ENCODE assay signal across 14 cellular contexts in the genomic region with DNA sequence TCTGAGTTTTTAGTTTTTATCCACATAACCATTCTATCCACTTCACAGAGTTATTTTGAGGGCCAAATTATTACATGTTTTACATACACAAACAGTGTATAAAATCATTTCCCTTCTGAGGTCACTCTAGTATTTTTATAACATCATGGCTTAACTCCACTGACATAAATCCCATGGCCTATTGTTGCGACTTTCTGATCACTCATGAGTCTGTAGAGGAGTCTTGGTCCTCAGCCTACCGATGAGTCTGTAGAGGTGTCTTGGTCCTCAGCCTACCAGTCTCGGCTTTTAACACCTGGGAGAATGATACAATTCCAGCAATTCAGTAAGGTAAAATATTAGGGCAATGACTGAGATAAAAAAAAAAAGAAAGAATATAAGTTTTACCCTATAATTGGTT.
DNase-seq lines count a peak whose midpoint lies in the region; ATAC-seq and TF ChIP-seq lines count a peak whose summit lies in the region.
"Had no signal": no experiment of that assay in that cellular context is flagged by ENCODE, and none has a peak within 500 bp of the region (broad histone marks: within the 10 kb centered on the region; RNA-seq: fewer than 3 reads in every experiment).

No MANE protein-coding gene starts in this region.

- H3K27me3 ChIP-seq in right cardiac atrium (ENCODE audit: control insufficient read depth, insufficient read depth) (no peaks in the 10 kb centered on the region), heart right ventricle (no peaks in the 10 kb centered on the region), uterus (no peaks in the 10 kb centered on the region), colonic mucosa (no peaks in the 10 kb centered on the region), lower lobe of right lung (ENCODE audit: low read depth) (no peaks in the 10 kb centered on the region)
- H3K27me3 ChIP-seq: BLaER1 treated with 17β-estradiol and CSF1 and Interleukin-3, amounts not matched to agents 10 nM and 100 nM had no signal

- TF ChIP-seq POLR2A in uterus (IDR thresholded peaks at IDR 0.05): no peak

- no peaks in the 10 kb centered on the region for H3K9me3 ChIP-seq in right cardiac atrium (ENCODE audit: control insufficient read depth, low read length)
- no peaks in the 10 kb centered on the region for H3K9me3 ChIP-seq in heart right ventricle
- no peaks in the 10 kb centered on the region for H3K9me3 ChIP-seq in uterus
- no peaks in the 10 kb centered on the region for H3K9me3 ChIP-seq in colonic mucosa
- H3K9me3 ChIP-seq in lower lobe of right lung: no peaks in the 10 kb centered on the region
- H3K9me3 ChIP-seq: BLaER1 treated with 17β-estradiol and CSF1 and Interleukin-3, amounts not matched to agents 10 nM and 100 nM had no signal

- H3K27me3 Mint-ChIP-seq in chondrocyte (ENCODE audit: low read depth) (no peaks in the 10 kb centered on the region), nephron (ENCODE audit: low read depth) (no peaks in the 10 kb centered on the region)
- H3K27me3 Mint-ChIP-seq: CD4-positive, CD25-positive, alpha-beta regulatory T cell had no signal

- intact Hi-C loops in right cardiac atrium (cut with DNase I): loop anchor here in 1 of 4 donors (10.0 kb wide), 1 partner anchor 129 kb away; no protein-coding TSS in a partner anchor
- intact Hi-C loops in heart right ventricle (cut with DNase I): loop anchor here in 1 of 10 donors (10.0 kb wide), 1 partner anchor 221 kb away; no protein-coding TSS in a partner anchor
- intact Hi-C loops in uterus (cut with DNase I; ENCODE audit: low total_unique reads): no loop called here
- intact Hi-C loops in colonic mucosa (cut with DNase I): no loop called here
- intact Hi-C loops in head of caudate nucleus (cut with DNase I): no loop called here
- intact Hi-C loops in lower lobe of right lung (cut with DNase I): no loop called here

- ATAC-seq in right cardiac atrium (no peak), heart right ventricle (no peak), lower lobe of right lung (no peak)
- ATAC-seq: HCT116 had no signal

- TF ChIP-seq CTCF in heart right ventricle (IDR thresholded peaks at IDR 0.05) (no peak), chondrocyte (IDR thresholded peaks at IDR 0.05) (no peak), nephron (IDR thresholded peaks at IDR 0.05; ENCODE audit: unreplicated experiment in 3 of 3) (no peak), uterus (IDR thresholded peaks at IDR 0.05) (no peak), colonic mucosa (IDR thresholded peaks at IDR 0.05) (no peak), lower lobe of right lung (IDR thresholded peaks at IDR 0.05) (no peak)

- H3K27ac ChIP-seq in right cardiac atrium (ENCODE audit: low read length) (peak overlapping the region; percentile 19), heart right ventricle (peak overlapping the region in 1 of 10 donors; percentile 60), uterus (peak overlapping the region; percentile 78 to 79), colonic mucosa (no peak overlapping the region), lower lobe of right lung (no peak overlapping the region)
- H3K27ac ChIP-seq: BLaER1 treated with 17β-estradiol and CSF1 and Interleukin-3, amounts not matched to agents 10 nM and 100 nM; GM23248 had no signal

- 95% methylated on average over 3 of the region's 3 CpGs for WGBS in right cardiac atrium
- WGBS in heart right ventricle, 2 donors: 90 to 91% methylated on average over 3 of the region's 3 CpGs

- no peaks in the 10 kb centered on the region for H3K36me3 ChIP-seq in heart right ventricle
- no peaks in the 10 kb centered on the region for H3K36me3 ChIP-seq in uterus
- H3K36me3 ChIP-seq in colonic mucosa: no peaks in the 10 kb centered on the region
- H3K36me3 ChIP-seq in lower lobe of right lung: no peaks in the 10 kb centered on the region
- H3K36me3 ChIP-seq: BLaER1 treated with 17β-estradiol and CSF1 and Interleukin-3, amounts not matched to agents 10 nM and 100 nM had no signal

- H3K4me3 ChIP-seq in right cardiac atrium (ENCODE audit: low read length) (no peak overlapping the region), heart right ventricle (no peak overlapping the region), uterus (no peak overlapping the region), colonic mucosa (no peak overlapping the region), lower lobe of right lung (no peak overlapping the region)
- H3K4me3 ChIP-seq: BLaER1 treated with 17β-estradiol and CSF1 and Interleukin-3, amounts not matched to agents 10 nM and 100 nM; GM23248 had no signal

- H3K4me1 ChIP-seq in right cardiac atrium (ENCODE audit: control insufficient read depth, insufficient read depth, low read length) (no peaks in the 10 kb centered on the region), heart right ventricle (peaks cover 0 to 55% (median 14%) of the 10 kb centered on the region in 9 donors), uterus (peaks cover 0 to 9% of the 10 kb centered on the region in 2 donors), colonic mucosa (no peaks in the 10 kb centered on the region), lower lobe of right lung (peaks cover 16% of the 10 kb centered on the region)
- H3K4me1 ChIP-seq: BLaER1 treated with 17β-estradiol and CSF1 and Interleukin-3, amounts not matched to agents 10 nM and 100 nM had no signal

- H3K36me3 Mint-ChIP-seq in chondrocyte (ENCODE audit: low read depth) (no peaks in the 10 kb centered on the region), nephron (ENCODE audit: low read depth) (peaks cover 28% of the 10 kb centered on the region)
- H3K36me3 Mint-ChIP-seq: CD4-positive, CD25-positive, alpha-beta regulatory T cell had no signal

- H3K4me1 Mint-ChIP-seq in chondrocyte (ENCODE audit: low read depth): peaks cover 57% of the 10 kb centered on the region
- peaks cover 73% of the 10 kb centered on the region for H3K4me1 Mint-ChIP-seq in nephron
- H3K4me1 Mint-ChIP-seq: CD4-positive, CD25-positive, alpha-beta regulatory T cell had no signal

- no peak overlapping the region for H3K4me3 Mint-ChIP-seq in chondrocyte (ENCODE audit: unreplicated experiment)
- H3K4me3 Mint-ChIP-seq in nephron: no peak overlapping the region
- H3K4me3 Mint-ChIP-seq: CD4-positive, CD25-positive, alpha-beta regulatory T cell had no signal

- H3K27ac Mint-ChIP-seq in chondrocyte (ENCODE audit: unreplicated experiment) (peak overlapping the region; percentile 60), nephron (peak overlapping the region; percentile 70 to 95 (median 76))
- H3K27ac Mint-ChIP-seq: CD4-positive, CD25-positive, alpha-beta regulatory T cell had no signal

- DNase-seq in right cardiac atrium: no peak
- no peak for DNase-seq in heart right ventricle
- DNase-seq in chondrocyte (ENCODE audit: low spot score): no peak
- no peak for DNase-seq in uterus
- DNase-seq in colonic mucosa: no peak
- DNase-seq in head of caudate nucleus: no peak
- no peak for DNase-seq in lower lobe of right lung
- DNase-seq: ACHN; CD4-positive, CD25-positive, alpha-beta regulatory T cell; DMS53; GM23248 had no signal

- no peak overlapping the region for H3K9ac ChIP-seq in colonic mucosa (ENCODE audit: low read depth in 2 of 2, low read length in 2 of 2)
- H3K9ac ChIP-seq: BLaER1 treated with 17β-estradiol and CSF1 and Interleukin-3, amounts not matched to agents 10 nM and 100 nM; GM23248 had no signal

- H3K9me3 Mint-ChIP-seq in chondrocyte (ENCODE audit: low read depth): no peaks in the 10 kb centered on the region
- H3K9me3 Mint-ChIP-seq in nephron: no peaks in the 10 kb centered on the region
- H3K9me3 Mint-ChIP-seq: CD4-positive, CD25-positive, alpha-beta regulatory T cell had no signal

Comparison
In these comparisons a context has a peak if more than half of its experiments do, and no peak if none do; other contexts are left out.
1. H3K27ac ChIP-seq: peak in right cardiac atrium (single experiment) and uterus (2 of 2); none in colonic mucosa (single experiment) and lower lobe of right lung (single experiment).